ENCODE assay signal across 1 cellular context in genomic region chr19:53878786-53879144, GRCh38.
A peak's percentile ranks its signal among the peaks of the same experiment; 100 is the strongest.
TF ChIP-seq lines count a peak whose summit lies in the region.

No MANE protein-coding gene starts in this region.

TF ChIP-seq in A549, 52 proteins besides CTCF, POLR2A, EP300 and RAD21 (continued from another document):
- TF ChIP-seq ATOH8 (CRISPR knock-in tag; IDR thresholded peaks at IDR 0.05; ENCODE audit: low read depth) (no peak), HOXA7 (CRISPR knock-in tag; IDR thresholded peaks at IDR 0.05) (peak; percentile 96), CHD2 (IDR thresholded peaks at IDR 0.05; ENCODE audit: low read length, partially characterized antibody) (peak; percentile 55), FOSL2 (IDR thresholded peaks at IDR 0.05) (no peak), FOSL2 (CRISPR knock-in tag; IDR thresholded peaks at IDR 0.05) (peak; percentile 2; the same call in 1 of the 2 replicates)
